22 cellular contexts compared by ENCODE assay signal in genomic region chr1:237206065-237206414, GRCh38.
"Had no signal": no experiment of that assay in that cellular context is flagged by ENCODE, and none has a peak within 500 bp of the region (broad histone marks: within the 10 kb centered on the region; RNA-seq: fewer than 3 reads in every experiment).

No MANE protein-coding gene starts in this region.

- H3K27me3 ChIP-seq: stomach, testis, thyroid gland, transverse colon, upper lobe of left lung had no signal

- H3K36me3 ChIP-seq: lower lobe of right lung, stomach, thyroid gland, transverse colon, upper lobe of left lung had no signal

- H2AFZ ChIP-seq: parathyroid adenoma had no signal

- H3K4me3 ChIP-seq: lower lobe of right lung, skin epidermis, stomach, testis, thyroid gland, transverse colon, upper lobe of left lung had no signal

- FAIRE-seq: islet of Langerhans, kidney had no signal

- ATAC-seq: naive thymus-derived CD8-positive, alpha-beta T cell; stimulated activated naive B cell treated with anti-CD40 and anti-IgM and Interleukin-4, amounts not matched to agents 10 μg/mL and 1 μg/mL and 100 μg/mL, for 72 hours; stimulated activated naive CD8-positive, alpha-beta T cell treated with anti-CD3 and anti-CD28 coated beads, Interleukin-15, Interleukin-2, amounts not matched to agents 100 U/mL and 50 U/mL, for 24 hours had no signal

- H3K4me1 ChIP-seq: lower lobe of right lung, parathyroid adenoma, testis, thyroid gland, transverse colon, upper lobe of left lung had no signal

- H3K9ac ChIP-seq: parathyroid adenoma had no signal

- H3K9me3 ChIP-seq: lower lobe of right lung, stomach, testis, thyroid gland, transverse colon, upper lobe of left lung had no signal

- H3K79me2 ChIP-seq: parathyroid adenoma had no signal

- DNase-seq: hypothalamus; immature natural killer cell; lower lobe of right lung; mammary epithelial cell; mesenchymal stem cell; naive thymus-derived CD8-positive, alpha-beta T cell; nucleus accumbens; stimulated activated CD4-positive, alpha-beta T cell treated with anti-CD3 and anti-CD28 coated beads, Interleukin-12 subunit alpha, Interleukin-12 subunit beta, amount 100 ng/mL, for 4 hours; stimulated activated CD4-positive, alpha-beta T cell treated with anti-CD3 and anti-CD28 coated beads, Interleukin-15, amount 100 ng/mL, for 24 hours; stimulated activated CD4-positive, alpha-beta T cell treated with anti-CD3 and anti-CD28 coated beads, Interleukin-2, amount 100 ng/mL, for 24 hours; stimulated activated CD4-positive, alpha-beta T cell treated with anti-CD3 and anti-CD28 coated beads, Interleukin-4, amount 100 ng/mL, for 1 hour; stimulated activated naive B cell treated with anti-CD40 and anti-IgM and Interleukin-4, amounts not matched to agents 10 μg/mL and 1 μg/mL and 100 μg/mL, for 72 hours; stimulated activated naive CD8-positive, alpha-beta T cell treated with anti-CD3 and anti-CD28 coated beads, Interleukin-15, Interleukin-2, amounts not matched to agents 100 U/mL and 50 U/mL, for 24 hours; stomach; thyroid gland; transverse colon had no signal

- H3K27ac ChIP-seq: lower lobe of right lung, parathyroid adenoma, skin epidermis, stomach, testis, thyroid gland, transverse colon, upper lobe of left lung had no signal
